ENCODE assay signal across 13 cellular contexts in genomic region chr3:32423956-32424558, GRCh38. TPM values are rescaled to one million over a fixed set of nuclear protein-coding genes. Genes with fewer than 3 reads are reported as not detected.
DNase-seq lines count a peak whose midpoint lies in the region; FAIRE-seq and TF ChIP-seq lines count a peak whose summit lies in the region.
"Had no signal": no experiment of that assay in that cellular context is flagged by ENCODE, and none has a peak within 500 bp of the region (broad histone marks: within the 10 kb centered on the region; RNA-seq: fewer than 3 reads in every experiment).

No MANE protein-coding gene starts in this region.

- H3K9me3 ChIP-seq in colonic mucosa: no peaks in the 10 kb centered on the region

- peak overlapping the region; percentile 5 for H3K27ac ChIP-seq in colonic mucosa
- H3K27ac ChIP-seq: 22Rv1 had no signal

- H3K4me3 ChIP-seq in colonic mucosa: no peak overlapping the region

- no peaks in the 10 kb centered on the region for H3K36me3 ChIP-seq in colonic mucosa

- TF ChIP-seq POLR2A in GM12892 (IDR thresholded peaks at IDR 0.05; ENCODE audit: low read depth, low read length): no peak

- FAIRE-seq in GM12892 (lab: Jason Lieb, UNC): no peak
- FAIRE-seq: G401.6, HTR-8/SVneo had no signal

- intact Hi-C loops in colonic mucosa (cut with DNase I): no loop called here

- H3K27me3 ChIP-seq in colonic mucosa: no peaks in the 10 kb centered on the region

- TF ChIP-seq CTCF in colonic mucosa (IDR thresholded peaks at IDR 0.05): no peak

- DNase-seq in NCI-H510A treated with DMSO at 0.1 percent for 48 hours (lab: John Stamatoyannopoulos, UW) (peak; percentile 15), NCI-H510A (lab: John Stamatoyannopoulos, UW) (no peak), NCI-H524 treated with DMSO at 0.1 percent for 48 hours (lab: John Stamatoyannopoulos, UW) (peak; percentile 56), colonic mucosa (no peak), NCI-H1092 treated with DMSO at 0.1 percent for 48 hours (lab: John Stamatoyannopoulos, UW) (no peak), GM12892 (ENCODE audit: insufficient read length) (no peak), COR-L47 (lab: John Stamatoyannopoulos, UW) (no peak)
- DNase-seq in stimulated activated CD8-positive, alpha-beta memory T cell treated with anti-CD3 and anti-CD28 coated beads, Interleukin-4, amount 100 ng/mL, for 48 hours: peak; percentile 28
- DNase-seq: activated CD8-positive, alpha-beta memory T cell treated with anti-CD3 and anti-CD28 coated beads, Interleukin-2, amount 50 U/mL, for 48 hours; cortex of kidney had no signal

- no peak overlapping the region for H3K9ac ChIP-seq in colonic mucosa (ENCODE audit: low read depth in 2 of 2, low read length in 2 of 2)

- H3K4me1 ChIP-seq in colonic mucosa: peaks cover 20% of the 10 kb centered on the region

RNA-seq across cellular contexts. Expression of gene CMTM7, which starts 32.4 kb away (rescaled TPM):
- total RNA-seq in colonic mucosa: 1 to 10 TPM; 5.8 to 5.9 TPM
- 6.5 TPM for polyA plus RNA-seq in GM12892 (2012; ENCODE audit: missing spikeins)

Comparison
In these comparisons a context has a peak if more than half of its experiments do, and no peak if none do; other contexts are left out.
1. DNase-seq: peak in NCI-H510A treated with DMSO at 0.1 percent for 48 hours (single experiment), NCI-H524 treated with DMSO at 0.1 percent for 48 hours (single experiment) and stimulated activated CD8-positive, alpha-beta memory T cell treated with anti-CD3 and anti-CD28 coated beads, Interleukin-4, amount 100 ng/mL, for 48 hours (single experiment); none in NCI-H510A (single experiment), colonic mucosa (single experiment), NCI-H1092 treated with DMSO at 0.1 percent for 48 hours (single experiment), GM12892 (single experiment) and COR-L47 (single experiment).